ENCODE assay signal across 2 cellular contexts in the genomic region with DNA sequence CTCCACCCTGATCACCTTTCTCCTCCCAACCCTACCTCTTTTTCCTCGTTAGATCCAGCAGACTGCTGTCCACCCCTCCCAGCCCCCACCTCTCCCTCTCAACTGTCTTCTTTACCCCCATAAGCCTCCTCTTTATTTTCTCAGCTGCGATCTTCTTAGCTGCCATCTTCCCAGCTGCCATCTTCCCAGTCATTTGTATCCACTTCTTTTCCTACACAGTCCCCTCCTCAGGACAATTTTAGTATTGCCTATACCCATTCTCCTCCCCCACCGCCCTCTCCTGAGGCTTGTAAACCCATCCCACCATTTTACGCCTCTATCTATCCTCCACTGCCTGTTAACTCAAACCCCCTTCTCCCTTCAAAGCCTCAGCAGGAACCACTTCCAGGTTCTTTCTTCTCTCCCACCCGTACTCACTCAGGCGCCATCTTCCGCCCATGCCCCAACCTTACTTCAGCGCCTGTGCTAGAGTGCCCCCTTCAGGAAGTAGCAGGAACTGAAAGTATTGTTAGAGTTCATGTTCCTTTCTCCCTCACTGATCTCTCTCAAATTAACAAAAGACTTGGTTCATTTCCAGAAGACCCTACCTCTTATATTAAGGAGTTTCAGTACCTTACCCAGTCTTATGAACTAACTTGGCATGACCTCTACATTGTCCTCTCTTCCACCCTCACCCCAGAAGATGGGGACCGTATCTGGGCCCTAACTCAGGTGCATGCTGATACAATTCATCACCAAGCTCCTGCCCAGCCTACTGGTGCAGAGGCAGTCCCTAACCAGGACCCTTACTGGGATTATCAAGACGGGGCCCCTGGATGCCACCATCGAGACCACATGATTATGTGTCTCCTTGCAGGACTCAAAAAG.
TF ChIP-seq lines count a peak whose summit lies in the region.

No MANE protein-coding gene starts in this region.

TF ChIP-seq in SK-N-SH, 30 proteins besides CTCF, POLR2A, EP300 and RAD21 (continued from another document):
- TF ChIP-seq, protein P1, sequence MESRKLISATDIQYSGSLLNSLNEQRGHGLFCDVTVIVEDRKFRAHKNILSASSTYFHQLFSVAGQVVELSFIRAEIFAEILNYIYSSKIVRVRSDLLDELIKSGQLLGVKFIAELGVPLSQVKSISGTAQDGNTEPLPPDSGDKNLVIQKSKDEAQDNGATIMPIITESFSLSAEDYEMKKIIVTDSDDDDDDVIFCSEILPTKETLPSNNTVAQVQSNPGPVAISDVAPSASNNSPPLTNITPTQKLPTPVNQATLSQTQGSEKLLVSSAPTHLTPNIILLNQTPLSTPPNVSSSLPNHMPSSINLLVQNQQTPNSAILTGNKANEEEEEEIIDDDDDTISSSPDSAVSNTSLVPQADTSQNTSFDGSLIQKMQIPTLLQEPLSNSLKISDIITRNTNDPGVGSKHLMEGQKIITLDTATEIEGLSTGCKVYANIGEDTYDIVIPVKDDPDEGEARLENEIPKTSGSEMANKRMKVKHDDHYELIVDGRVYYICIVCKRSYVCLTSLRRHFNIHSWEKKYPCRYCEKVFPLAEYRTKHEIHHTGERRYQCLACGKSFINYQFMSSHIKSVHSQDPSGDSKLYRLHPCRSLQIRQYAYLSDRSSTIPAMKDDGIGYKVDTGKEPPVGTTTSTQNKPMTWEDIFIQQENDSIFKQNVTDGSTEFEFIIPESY (IDR thresholded peaks at IDR 0.05; ENCODE audit: borderline replicate concordance, low read depth) = no peak
- TF ChIP-seq SIN3A (IDR thresholded peaks at IDR 0.05; ENCODE audit: borderline replicate concordance, low read depth, low read length) = no peak
- TF ChIP-seq GATA2 (CRISPR knock-in tag; IDR thresholded peaks at IDR 0.05) = no peak
- no peak for TF ChIP-seq RFX5 (IDR thresholded peaks at IDR 0.05; ENCODE audit: low read length)
- TF ChIP-seq, protein P2, sequence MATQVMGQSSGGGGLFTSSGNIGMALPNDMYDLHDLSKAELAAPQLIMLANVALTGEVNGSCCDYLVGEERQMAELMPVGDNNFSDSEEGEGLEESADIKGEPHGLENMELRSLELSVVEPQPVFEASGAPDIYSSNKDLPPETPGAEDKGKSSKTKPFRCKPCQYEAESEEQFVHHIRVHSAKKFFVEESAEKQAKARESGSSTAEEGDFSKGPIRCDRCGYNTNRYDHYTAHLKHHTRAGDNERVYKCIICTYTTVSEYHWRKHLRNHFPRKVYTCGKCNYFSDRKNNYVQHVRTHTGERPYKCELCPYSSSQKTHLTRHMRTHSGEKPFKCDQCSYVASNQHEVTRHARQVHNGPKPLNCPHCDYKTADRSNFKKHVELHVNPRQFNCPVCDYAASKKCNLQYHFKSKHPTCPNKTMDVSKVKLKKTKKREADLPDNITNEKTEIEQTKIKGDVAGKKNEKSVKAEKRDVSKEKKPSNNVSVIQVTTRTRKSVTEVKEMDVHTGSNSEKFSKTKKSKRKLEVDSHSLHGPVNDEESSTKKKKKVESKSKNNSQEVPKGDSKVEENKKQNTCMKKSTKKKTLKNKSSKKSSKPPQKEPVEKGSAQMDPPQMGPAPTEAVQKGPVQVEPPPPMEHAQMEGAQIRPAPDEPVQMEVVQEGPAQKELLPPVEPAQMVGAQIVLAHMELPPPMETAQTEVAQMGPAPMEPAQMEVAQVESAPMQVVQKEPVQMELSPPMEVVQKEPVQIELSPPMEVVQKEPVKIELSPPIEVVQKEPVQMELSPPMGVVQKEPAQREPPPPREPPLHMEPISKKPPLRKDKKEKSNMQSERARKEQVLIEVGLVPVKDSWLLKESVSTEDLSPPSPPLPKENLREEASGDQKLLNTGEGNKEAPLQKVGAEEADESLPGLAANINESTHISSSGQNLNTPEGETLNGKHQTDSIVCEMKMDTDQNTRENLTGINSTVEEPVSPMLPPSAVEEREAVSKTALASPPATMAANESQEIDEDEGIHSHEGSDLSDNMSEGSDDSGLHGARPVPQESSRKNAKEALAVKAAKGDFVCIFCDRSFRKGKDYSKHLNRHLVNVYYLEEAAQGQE (IDR thresholded peaks at IDR 0.05; ENCODE audit: low read depth, low read length) = no peak
- no peak for TF ChIP-seq TEAD4 (IDR thresholded peaks at IDR 0.05; ENCODE audit: borderline replicate concordance, insufficient read depth)
- TF ChIP-seq MXI1 (IDR thresholded peaks at IDR 0.05; ENCODE audit: low read depth, low read length) = no peak
- no peak for TF ChIP-seq RCOR1 (IDR thresholded peaks at IDR 0.05; ENCODE audit: low read length)
- no peak for TF ChIP-seq TCF12 (IDR thresholded peaks at IDR 0.05)
- no peak for TF ChIP-seq GABPA (IDR thresholded peaks at IDR 0.05; ENCODE audit: low read depth)
- TF ChIP-seq FOXJ3 (CRISPR knock-in tag; IDR thresholded peaks at IDR 0.05) = no peak

TF ChIP-seq in SK-N-SH treated with all-trans-retinoic acid at 6 μM for 48 hours, 23 proteins besides CTCF, POLR2A, EP300 and RAD21 (continued from another document):
- TF ChIP-seq PPARA (CRISPR knock-in tag; IDR thresholded peaks at IDR 0.05; ENCODE audit: borderline replicate concordance) = no peak
- no peak for TF ChIP-seq ARNTL (CRISPR knock-in tag; IDR thresholded peaks at IDR 0.05; ENCODE audit: borderline replicate concordance, low read depth)
- no peak for TF ChIP-seq OSR1 (CRISPR knock-in tag; IDR thresholded peaks at IDR 0.05)
- no peak for TF ChIP-seq ZC3H10 (CRISPR knock-in tag; IDR thresholded peaks at IDR 0.05)
- TF ChIP-seq, protein P3, sequence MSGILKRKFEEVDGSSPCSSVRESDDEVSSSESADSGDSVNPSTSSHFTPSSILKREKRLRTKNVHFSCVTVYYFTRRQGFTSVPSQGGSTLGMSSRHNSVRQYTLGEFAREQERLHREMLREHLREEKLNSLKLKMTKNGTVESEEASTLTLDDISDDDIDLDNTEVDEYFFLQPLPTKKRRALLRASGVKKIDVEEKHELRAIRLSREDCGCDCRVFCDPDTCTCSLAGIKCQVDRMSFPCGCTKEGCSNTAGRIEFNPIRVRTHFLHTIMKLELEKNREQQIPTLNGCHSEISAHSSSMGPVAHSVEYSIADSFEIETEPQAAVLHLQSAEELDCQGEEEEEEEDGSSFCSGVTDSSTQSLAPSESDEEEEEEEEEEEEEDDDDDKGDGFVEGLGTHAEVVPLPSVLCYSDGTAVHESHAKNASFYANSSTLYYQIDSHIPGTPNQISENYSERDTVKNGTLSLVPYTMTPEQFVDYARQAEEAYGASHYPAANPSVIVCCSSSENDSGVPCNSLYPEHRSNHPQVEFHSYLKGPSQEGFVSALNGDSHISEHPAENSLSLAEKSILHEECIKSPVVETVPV (CRISPR knock-in tag; IDR thresholded peaks at IDR 0.05) = no peak
- TF ChIP-seq CSDC2 (CRISPR knock-in tag; IDR thresholded peaks at IDR 0.05) = no peak
- TF ChIP-seq ESRRG (CRISPR knock-in tag; IDR thresholded peaks at IDR 0.05) = no peak
- no peak for TF ChIP-seq ZNF8 (CRISPR knock-in tag; IDR thresholded peaks at IDR 0.05)
- TF ChIP-seq RARB (CRISPR knock-in tag; IDR thresholded peaks at IDR 0.05) = no peak
- TF ChIP-seq ZNF70 (CRISPR knock-in tag; IDR thresholded peaks at IDR 0.05) = no peak
- TF ChIP-seq ZFP30 (CRISPR knock-in tag; IDR thresholded peaks at IDR 0.05) = no peak
- TF ChIP-seq SNAI2 (CRISPR knock-in tag; IDR thresholded peaks at IDR 0.05) = no peak
- no peak for TF ChIP-seq TCF4 (CRISPR knock-in tag; IDR thresholded peaks at IDR 0.05; ENCODE audit: borderline replicate concordance)
- TF ChIP-seq ZFP3 (CRISPR knock-in tag; IDR thresholded peaks at IDR 0.05) = no peak
- TF ChIP-seq BACH2 (CRISPR knock-in tag; IDR thresholded peaks at IDR 0.05; ENCODE audit: borderline replicate concordance) = no peak
TF ChIP-seq in SK-N-SH treated with all-trans-retinoic acid at 6 μM for 48 hours: peak in this region for 0.
